8 cellular contexts compared by ENCODE assay signal in genomic region chr15:65318870-65319356, GRCh38. TPM values are rescaled to one million over a fixed set of nuclear protein-coding genes. Genes with fewer than 3 reads are reported as not detected.
DNase-seq lines count a peak whose midpoint lies in the region; ATAC-seq and TF ChIP-seq lines count a peak whose summit lies in the region.

No MANE protein-coding gene starts in this region.

- intact Hi-C loops in dorsolateral prefrontal cortex (cut with DNase I): loop anchor here (1.0 kb wide), 2 partner anchors 66 to 67 kb away; no protein-coding TSS in a partner anchor

- peak overlapping the region in 16 of 59 donors; percentile 0 to 73 (median 29) for H3K27ac ChIP-seq in dorsolateral prefrontal cortex

- peak; percentile 68 for ATAC-seq in HG03354 (IDR thresholded peaks at IDR 0.05; ENCODE audit: poor library complexity, severe bottlenecking, unreplicated experiment)
- no peak for ATAC-seq in GM18873 (IDR thresholded peaks at IDR 0.05; ENCODE audit: low FRiP score, unreplicated experiment)

- peak; percentile 85 to 99 (median 97) for TF ChIP-seq CTCF in dorsolateral prefrontal cortex (IDR thresholded peaks at IDR 0.05 in 54 of 56, conservative IDR thresholded peaks at IDR 0.05 in 2 of 56; ENCODE audit: low read depth in 1 of 56, partially characterized antibody in 56 of 56)

- H3K4me3 ChIP-seq in dorsolateral prefrontal cortex: no peak overlapping the region

- DNase-seq in ELF-1 (ENCODE audit: low read depth, low spot score) (peak; percentile 95), NCI-H69 (lab: John Stamatoyannopoulos, UW) (peak; percentile 87), dorsolateral prefrontal cortex (peak; percentile 70 to 88 (median 84)), lung microvascular endothelial cell (ENCODE audit: low read depth in 2 of 2) (peak; percentile 74 to 82)
- DNase-seq in activated CD4-positive, alpha-beta T cell treated with anti-CD3 and anti-CD28 coated beads, Interleukin-2, amount 50 U/mL, for 24 hours (ENCODE audit: low read depth in 1 of 2, low spot score in 1 of 2): peak; percentile 51 to 75
- peak; percentile 40 to 63 for DNase-seq in stimulated activated CD8-positive, alpha-beta memory T cell treated with anti-CD3 and anti-CD28 coated beads, Interleukin-2, amount 100 ng/mL, for 48 hours (ENCODE audit: low read depth in 2 of 2)

- no peaks in the 10 kb centered on the region for H3K27me3 ChIP-seq in dorsolateral prefrontal cortex

RNA-seq across cellular contexts. Expression of gene RNU5B-1, which starts 14.4 kb away (rescaled TPM):
- total RNA-seq in dorsolateral prefrontal cortex (100 to 1,000 TPM in 7 of 120 experiments, 10 to 100 TPM in 67, not detected in 46; 23.0 to 207 (median 47.4) TPM), lung microvascular endothelial cell (not detected in 2 replicates)

RNA-seq across cellular contexts. Expression of gene RNU5A-1, which starts 23.1 kb away (rescaled TPM):
- 10 to 100 TPM in 1 of 120 experiments, not detected in 119; 37.4 TPM for total RNA-seq in dorsolateral prefrontal cortex
- not detected in 2 replicates for total RNA-seq in lung microvascular endothelial cell

RNA-seq across cellular contexts. Expression of gene PARP16, which starts 32.2 kb away (rescaled TPM):
- 10 to 100 TPM in 24 of 120 experiments, 1 to 10 TPM in 96; 3.7 to 14.5 (median 8.2) TPM for total RNA-seq in dorsolateral prefrontal cortex
- total RNA-seq in lung microvascular endothelial cell: 1.7 and 2.2 TPM in 2 replicates

RNA-seq across cellular contexts. Expression of gene IGDCC3, which starts 58.9 kb away (rescaled TPM):
- total RNA-seq in dorsolateral prefrontal cortex: 10 to 100 TPM in 2 of 120 experiments, 1 to 10 TPM in 118; 1.7 to 11.7 (median 4.9) TPM
- total RNA-seq in lung microvascular endothelial cell: under 0.01 TPM in 1 of 2 replicates, not detected in the other
